In genomic region chr1:12150456-12151200, GRCh38 we compare ENCODE assay signal across 1 cellular context.
TF ChIP-seq lines count a peak whose summit lies in the region.

No MANE protein-coding gene starts in this region.

TF ChIP-seq in GM23338, 12 proteins besides CTCF, POLR2A, EP300 and RAD21 (continued from another document):
- TF ChIP-seq ZNF462 (CRISPR knock-in tag; IDR thresholded peaks at IDR 0.05) = no peak
- TF ChIP-seq POLR2AphosphoS5 (IDR thresholded peaks at IDR 0.05; ENCODE audit: low read depth) = no peak
